In the genomic region with DNA sequence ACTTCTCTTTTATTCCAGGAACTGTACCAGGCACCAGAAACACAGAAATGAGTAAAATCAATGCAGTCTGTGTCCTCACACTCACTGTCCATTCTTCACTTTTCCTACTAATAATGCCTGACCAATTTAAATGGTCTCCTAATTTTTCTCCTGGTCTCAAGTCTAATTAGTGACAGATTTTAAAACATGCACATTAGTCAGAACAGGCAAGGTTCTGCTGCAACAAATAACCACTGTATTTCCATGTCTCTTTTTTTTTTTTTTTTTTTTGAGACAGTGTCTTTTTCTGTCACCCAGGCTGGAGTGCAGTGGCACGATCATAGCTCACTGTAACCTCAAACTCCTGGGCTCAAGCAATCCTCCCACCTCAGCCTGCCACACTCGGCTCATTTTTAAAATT, we compare ENCODE assay signal across 10 cellular contexts.
"Had no signal": no experiment of that assay in that cellular context is flagged by ENCODE, and none has a peak within 500 bp of the region (broad histone marks: within the 10 kb centered on the region; RNA-seq: fewer than 3 reads in every experiment).

No MANE protein-coding gene starts in this region.

- H3K4me3 ChIP-seq: GM23248, GM23338, HAP-1 had no signal

- FAIRE-seq: H1 had no signal

- H3K9me3 ChIP-seq: HAP-1 had no signal

- H3K4me2 ChIP-seq: GM23338 had no signal

- H3K9ac ChIP-seq: GM23248 had no signal

- DNase-seq: GM23248, GOT3, H7, H9, HCEC 1CT, HFFc6 had no signal

- H3K27ac ChIP-seq: GM23248 had no signal

- ATAC-seq: HCT116 had no signal

- H2AFZ ChIP-seq: GM23248, GM23338 had no signal

- H3K36me3 ChIP-seq: HAP-1 had no signal
